23 cellular contexts compared by ENCODE assay signal in genomic region chr6:16020259-16020658, GRCh38.
DNase-seq lines count a peak whose midpoint lies in the region; ATAC-seq, FAIRE-seq and TF ChIP-seq lines count a peak whose summit lies in the region.
"Had no signal": no experiment of that assay in that cellular context is flagged by ENCODE, and none has a peak within 500 bp of the region (broad histone marks: within the 10 kb centered on the region; RNA-seq: fewer than 3 reads in every experiment).

No MANE protein-coding gene starts in this region.

- no peak overlapping the region for H2BK20ac ChIP-seq in H1 (ENCODE audit: low read length)

- H3K4me2 ChIP-seq in K562 (ENCODE audit: insufficient read depth, low read length) (no peak overlapping the region), H1 (ENCODE audit: insufficient read depth in 1 of 2, low read depth in 2 of 2, low read length in 2 of 2) (no peak overlapping the region)
- H3K4me2 ChIP-seq: BLaER1 had no signal

- H3K9me3 ChIP-seq in HEK293 (ENCODE audit: control insufficient read depth, insufficient read depth, low read depth, low read length): no peaks in the 10 kb centered on the region
- H3K9me3 ChIP-seq in K562 (replicated peaks; ENCODE audit: control insufficient read depth, insufficient read depth, low read depth, low read length): no peaks in the 10 kb centered on the region
- peaks cover 8 to 13% of the 10 kb centered on the region in 2 experiments for H3K9me3 ChIP-seq in H1 (ENCODE audit: insufficient read depth in 2 of 2, low read depth in 1 of 2, low read length in 1 of 2)
- H3K9me3 ChIP-seq: BE2C, BLaER1 had no signal

- H3K36me3 ChIP-seq in HEK293 (ENCODE audit: control insufficient read depth in 2 of 2, insufficient read depth in 1 of 2, low read length in 2 of 2) (no peaks in the 10 kb centered on the region), K562 (ENCODE audit: control insufficient read depth, insufficient read depth, low read length) (no peaks in the 10 kb centered on the region), H1 (ENCODE audit: control insufficient read depth in 2 of 4, insufficient read depth in 4 of 4, low read length in 3 of 4) (peaks cover 0 to 3% (median 0%) of the 10 kb centered on the region in 4 experiments; a peak in 1 of 8 replicates)
- H3K36me3 ChIP-seq: BE2C, BLaER1 had no signal

- in situ Hi-C loops in K562 (cut with MboI): no loop called here

- no peak overlapping the region for H2BK120ac ChIP-seq in H1 (replicated peaks; ENCODE audit: low read depth, low read length)

- H3K4me3 ChIP-seq in HEK293 (ENCODE audit: low read depth, low read length) (no peak overlapping the region), K562 (no peak overlapping the region), H1 (ENCODE audit: extremely low read depth in 1 of 4, insufficient read depth in 2 of 4, low read depth in 3 of 4, low read length in 4 of 4) (no peak overlapping the region)
- H3K4me3 ChIP-seq: BLaER1 had no signal

- H2BK12ac ChIP-seq in H1 (ENCODE audit: low read depth, low read length): peak overlapping the region; percentile 71; the same call in 1 of the 2 replicates

- H3K56ac ChIP-seq in H1 (replicated peaks; ENCODE audit: insufficient read length, low read depth, low read length): no peak overlapping the region

- H3K4me1 ChIP-seq in HEK293 (ENCODE audit: control insufficient read depth, insufficient read depth, low read length) (no peaks in the 10 kb centered on the region), K562 (replicated peaks in 1 of 2; ENCODE audit: control insufficient read depth in 2 of 2, insufficient read depth in 2 of 2, low read length in 2 of 2) (peaks cover 5 to 6% of the 10 kb centered on the region in 2 experiments; a peak in 4 of 5 replicates), H1 (replicated peaks in 1 of 4; ENCODE audit: control insufficient read depth in 3 of 4, insufficient read depth in 4 of 4, low read length in 3 of 4) (no peaks in the 10 kb centered on the region)
- H3K4me1 ChIP-seq: BE2C, BLaER1 had no signal

- POLR2A ChIA-PET in HEK293 (lab: Yijun Ruan, JAX) (interaction anchor here (0.6 kb wide), 1 partner anchor 10 kb away, joined by 3 read pairs; no protein-coding TSS in a partner anchor), K562 (lab: Yijun Ruan, JAX) (interaction anchor here (0.7 to 1.1 kb wide), 2 partner anchors 16 to 1170 kb away, joined by 3 read pairs; no protein-coding TSS in a partner anchor), H1 (lab: Charles Lee; ENCODE audit: partially characterized antibody) (no interaction called here)

- peak; percentile 77 for FAIRE-seq in GM12891 (lab: Jason Lieb, UNC)
- peak; percentile 19 for FAIRE-seq in K562 (lab: Jason Lieb, UNC)
- FAIRE-seq in H1 (lab: Jason Lieb, UNC): no peak
- FAIRE-seq: A204.1, D721Med, G401.6, GM12892, GM18507 had no signal

- H3K79me2 ChIP-seq in K562 (ENCODE audit: control insufficient read depth, insufficient read depth, low read length) (no peaks in the 10 kb centered on the region), H1 (ENCODE audit: control insufficient read depth in 1 of 2, insufficient read depth in 2 of 2, low read length in 2 of 2) (no peaks in the 10 kb centered on the region)

- no peaks in the 10 kb centered on the region; the same call in 1 of the 2 replicates for H3K23me2 ChIP-seq in H1 (ENCODE audit: low read depth, low read length)

- TF ChIP-seq POLR2A in GM12891 (IDR thresholded peaks at IDR 0.05; ENCODE audit: low read depth, low read length) (no peak), K562 (conservative IDR thresholded peaks at IDR 0.05) (no peak), H1 (IDR thresholded peaks at IDR 0.05; ENCODE audit: control extremely low read depth in 1 of 2, low read depth in 2 of 2, low read length in 2 of 2) (no peak)

- H3K79me1 ChIP-seq in H1 (ENCODE audit: low read depth, low read length): no peaks in the 10 kb centered on the region

- CTCF ChIA-PET in HEK293 (lab: Yijun Ruan, JAX): interaction anchor here (0.6 kb wide), 1 partner anchor 271 kb away, joined by 3 read pairs; no protein-coding TSS in a partner anchor
- CTCF ChIA-PET in K562 (lab: Yijun Ruan, JAX; ENCODE audit: low intra/inter-chr PET ratio): no interaction called here
- CTCF ChIA-PET in H1 (lab: Charles Lee; ENCODE audit: partially characterized antibody): no interaction called here

- TF ChIP-seq CTCF in HEK293 (tag by site-specific recombination; IDR thresholded peaks at IDR 0.05) (no peak), K562 (IDR thresholded peaks at IDR 0.05 in 2 of 3, conservative IDR thresholded peaks at IDR 0.05 in 1 of 3; ENCODE audit: insufficient read depth in 2 of 3, low read depth in 1 of 3, low read length in 3 of 3) (no peak), H1 (IDR thresholded peaks at IDR 0.05; ENCODE audit: control extremely low read depth in 1 of 3, insufficient read depth in 1 of 3, low read depth in 1 of 3, low read length in 3 of 3) (no peak)

- no peak overlapping the region for H3K18ac ChIP-seq in H1 (ENCODE audit: extremely low read depth, low read length)

- peak overlapping the region; percentile 48; the same call in 1 of the 2 replicates for H2BK15ac ChIP-seq in H1 (ENCODE audit: low read length)

- H4K5ac ChIP-seq in H1 (ENCODE audit: insufficient read length, low read depth, low read length): no peak overlapping the region

- BruUV-seq in K562 (replicated peaks; lab: Mats Ljungman, UMichigan): no TSS peak

- H4K20me1 ChIP-seq in K562 (replicated peaks; ENCODE audit: control insufficient read depth, insufficient read depth, low read length): no peaks in the 10 kb centered on the region
- H4K20me1 ChIP-seq in H1 (replicated peaks in 1 of 2; ENCODE audit: control insufficient read depth in 1 of 2, insufficient read depth in 2 of 2, low read length in 2 of 2): no peaks in the 10 kb centered on the region
- H4K20me1 ChIP-seq: BLaER1 had no signal

- H3K27ac ChIP-seq in HEK293 (ENCODE audit: extremely low read depth, low read depth, low read length): no peak overlapping the region
- H3K27ac ChIP-seq in K562 (ENCODE audit: extremely low read depth, low read depth, low read length): no peak overlapping the region
- H3K27ac ChIP-seq in H1 (ENCODE audit: low read depth, low read length): no peak overlapping the region
- H3K27ac ChIP-seq: BLaER1 had no signal

- ATAC-seq in K562: peak; percentile 41
- no peak for ATAC-seq in HG02885 (IDR thresholded peaks at IDR 0.05; ENCODE audit: poor library complexity, unreplicated experiment)

- 37% methylated on average over 3 of the region's 3 CpGs for WGBS in K562 (ENCODE audit: insufficient coverage, low coverage, missing lambda C conversion rate)
- WGBS in H1 (ENCODE audit: extremely low coverage in 1 of 2, insufficient coverage in 1 of 2, insufficient read length in 1 of 2, insufficient replicate concordance in 2 of 2, low coverage in 1 of 2, low lambda C conversion rate in 2 of 2, missing lambda C conversion rate in 1 of 2), 2 experiments: 91% methylated on average over 3 of the region's 3 CpGs; no CpG with 5 or more reads in 1 of the 2 experiments

- H2AK5ac ChIP-seq in H1 (ENCODE audit: low read depth, low read length): no peak overlapping the region

- intact Hi-C loops in K562 (cut with micrococcal nuclease): no loop called here

- H4K8ac ChIP-seq in H1 (ENCODE audit: extremely low read depth, insufficient read depth, low read length): no peak overlapping the region

- no peak overlapping the region for H3K23ac ChIP-seq in H1 (ENCODE audit: insufficient read length)

- H4K91ac ChIP-seq in H1 (replicated peaks; ENCODE audit: insufficient read length, low read length): no peak overlapping the region

- no peaks in the 10 kb centered on the region for H3K27me3 ChIP-seq in K562 (ENCODE audit: control insufficient read depth in 2 of 2, insufficient read depth in 2 of 2, low read length in 2 of 2)
- H3K27me3 ChIP-seq in H1 (replicated peaks in 1 of 4; ENCODE audit: control insufficient read depth in 3 of 4, extremely low read depth in 1 of 4, insufficient read depth in 3 of 4, low read length in 3 of 4): no peaks in the 10 kb centered on the region
- H3K27me3 ChIP-seq: BE2C, BLaER1 had no signal

- no peak overlapping the region for H3K14ac ChIP-seq in H1 (ENCODE audit: insufficient read length)

- H3K9ac ChIP-seq in K562 (ENCODE audit: insufficient read depth in 1 of 2, low read depth in 2 of 2, low read length in 2 of 2) (no peak overlapping the region), H1 (replicated peaks in 1 of 4; ENCODE audit: extremely low read depth in 1 of 4, low read depth in 3 of 4, low read length in 3 of 4) (no peak overlapping the region)
- H3K9ac ChIP-seq: BLaER1 had no signal

- DNase-seq in GM12891 (ENCODE audit: insufficient read length, low spot score): no peak
- DNase-seq in K562 (ENCODE audit: extremely low read depth in 1 of 4, low spot score in 3 of 4): no peak
- no peak for DNase-seq in H1 (ENCODE audit: low read depth in 1 of 2, low spot score in 2 of 2)
- DNase-seq in D341Med (ENCODE audit: low spot score): no peak
- no peak for DNase-seq in NCI-H1417 treated with DMSO at 0.1 percent for 48 hours (lab: John Stamatoyannopoulos, UW)
- DNase-seq: 8988T; ACHN; BE2C; C1 segment of cervical spinal cord; CD4-positive, alpha-beta memory T cell; CD4-positive, CD25-positive, alpha-beta regulatory T cell; CD8-positive, alpha-beta memory T cell; COR-L47; DMS79 treated with DMSO at 0.1 percent for 48 hours; GF-D8 had no signal

- TF ChIP-seq RAD21 in K562 (CRISPR knock-in tag; conservative IDR thresholded peaks at IDR 0.05 in 1 of 2, IDR thresholded peaks at IDR 0.05 in 1 of 2): no peak
- no peak for TF ChIP-seq RAD21 in H1 (IDR thresholded peaks at IDR 0.05 in 1 of 2, conservative IDR thresholded peaks at IDR 0.05 in 1 of 2; ENCODE audit: low read depth in 2 of 2, low read length in 2 of 2)

- H2AFZ ChIP-seq in K562 (ENCODE audit: low read depth, low read length) (peak overlapping the region; percentile 10; the same call in 1 of the 2 replicates), H1 (ENCODE audit: low read length) (no peak overlapping the region)

- no peaks in the 10 kb centered on the region for H3K9me1 ChIP-seq in K562 (ENCODE audit: control insufficient read depth, insufficient read depth, low read length)

- TF ChIP-seq EP300 in K562 (IDR thresholded peaks at IDR 0.05; ENCODE audit: low read length) (no peak), H1 (IDR thresholded peaks at IDR 0.05; ENCODE audit: borderline replicate concordance in 1 of 2, low read depth in 2 of 2, low read length in 2 of 2) (no peak)

- no peak overlapping the region for H2BK5ac ChIP-seq in H1 (ENCODE audit: low read depth, low read length)

- H3K4ac ChIP-seq in H1 (replicated peaks; ENCODE audit: insufficient read length, low read depth, low read length): no peak overlapping the region

TF ChIP-seq in GM12891, 5 proteins besides CTCF, POLR2A, EP300 and RAD21 (continues in another document):
- TF ChIP-seq SPI1 (IDR thresholded peaks at IDR 0.05; ENCODE audit: low read depth, low read length): no peak

TF ChIP-seq in H1, 55 proteins besides CTCF, POLR2A, EP300 and RAD21 (continues in another document):
- TF ChIP-seq FOSL1 (IDR thresholded peaks at IDR 0.05; ENCODE audit: insufficient read depth, low read depth, low read length): no peak
- TF ChIP-seq PHF8 (conservative IDR thresholded peaks at IDR 0.05; ENCODE audit: low read depth, low read length): no peak
